In genomic region chr16:634051-634670, GRCh38 we compare ENCODE assay signal across 15 cellular contexts. TPM values are rescaled to one million over a fixed set of nuclear protein-coding genes. Genes with fewer than 3 reads are reported as not detected.
DNase-seq lines count a peak whose midpoint lies in the region; ATAC-seq lines count a peak whose summit lies in the region.
"Had no signal": no experiment of that assay in that cellular context is flagged by ENCODE, and none has a peak within 500 bp of the region (broad histone marks: within the 10 kb centered on the region; RNA-seq: fewer than 3 reads in every experiment).

No MANE protein-coding gene starts in this region.

- peaks cover 0 to 10% (median 0%) of the 10 kb centered on the region in 3 donors for H3K36me3 Mint-ChIP-seq in CD8-positive, alpha-beta memory T cell
- peaks cover 15% of the 10 kb centered on the region for H3K36me3 Mint-ChIP-seq in activated T-helper 17 cell treated with anti-CD3 and anti-CD28 coated beads, Interleukin-2, amount 50 U/mL, for 72 hours (ENCODE audit: low read depth)
- H3K36me3 Mint-ChIP-seq in naive B cell, result no peaks in the 10 kb centered on the region

- DNase-seq in CD8-positive, alpha-beta memory T cell, result no peak
- DNase-seq in naive B cell (no peak), NCI-H2107 treated with DMSO at 0.1 percent for 48 hours (lab: John Stamatoyannopoulos, UW; ENCODE audit: unreplicated experiment) (no peak), posterior vena cava (ENCODE audit: low spot score) (no peak)
- DNase-seq: DMS79 treated with DMSO at 0.1 percent for 48 hours, foreskin melanocyte, mammary epithelial cell, NCI-H2081, small intestine, stomach had no signal

- POLR2A ChIA-PET in CD8-positive, alpha-beta memory T cell (lab: Charles Lee), result no interaction called here

- no peaks in the 10 kb centered on the region for H3K27me3 ChIP-seq in BLaER1
- H3K27me3 ChIP-seq in CD8-positive, alpha-beta memory T cell (ENCODE audit: insufficient read depth, low read length, poor library complexity, severe bottlenecking), result no peaks in the 10 kb centered on the region
- H3K27me3 ChIP-seq: vagina had no signal

- H3K9me3 ChIP-seq in BLaER1, result no peaks in the 10 kb centered on the region
- no peaks in the 10 kb centered on the region for H3K9me3 ChIP-seq in CD8-positive, alpha-beta memory T cell (ENCODE audit: low read length)
- H3K9me3 ChIP-seq: stomach, vagina had no signal

- intact Hi-C loops in posterior vena cava (cut with DNase I), result loop anchor here in 1 of 2 donors (5.0 kb wide), 1 partner anchor 42 kb away; the partner anchor contains the start of gene RAB40C

- peaks cover 0 to 7% of the 10 kb centered on the region in 2 donors for H3K27me3 Mint-ChIP-seq in CD8-positive, alpha-beta memory T cell
- H3K27me3 Mint-ChIP-seq in activated T-helper 17 cell treated with anti-CD3 and anti-CD28 coated beads, Interleukin-2, amount 50 U/mL, for 72 hours, result no peaks in the 10 kb centered on the region
- H3K27me3 Mint-ChIP-seq in naive B cell, result no peaks in the 10 kb centered on the region

- peak overlapping the region; percentile 92; the same call in 1 of the 2 replicates for H3K4me3 ChIP-seq in BLaER1
- H3K4me3 ChIP-seq in CD8-positive, alpha-beta memory T cell (ENCODE audit: low read length), result no peak overlapping the region

- H3K27ac ChIP-seq in BLaER1, result no peak overlapping the region
- no peak overlapping the region for H3K27ac ChIP-seq in CD8-positive, alpha-beta memory T cell (ENCODE audit: low read depth, low read length)
- H3K27ac ChIP-seq: stomach, vagina had no signal

- peaks cover 0 to 3% (median 0%) of the 10 kb centered on the region in 5 donors for H3K9me3 Mint-ChIP-seq in CD8-positive, alpha-beta memory T cell
- no peaks in the 10 kb centered on the region for H3K9me3 Mint-ChIP-seq in activated T-helper 17 cell treated with anti-CD3 and anti-CD28 coated beads, Interleukin-2, amount 50 U/mL, for 72 hours
- no peaks in the 10 kb centered on the region for H3K9me3 Mint-ChIP-seq in naive B cell

- peak overlapping the region in 2 of 8 donors; percentile 78 to 87 for H3K27ac Mint-ChIP-seq in CD8-positive, alpha-beta memory T cell
- no peak overlapping the region for H3K27ac Mint-ChIP-seq in activated T-helper 17 cell treated with anti-CD3 and anti-CD28 coated beads, Interleukin-2, amount 50 U/mL, for 72 hours
- H3K27ac Mint-ChIP-seq in naive B cell, result peak overlapping the region in 1 of 6 donors; percentile 93

- CTCF ChIA-PET in CD8-positive, alpha-beta memory T cell (lab: Charles Lee), result no interaction called here

- no peak for ATAC-seq in activated T-helper 17 cell treated with anti-CD3 and anti-CD28 coated beads, Interleukin-2, amount 50 U/mL, for 72 hours (replicated peaks)
- ATAC-seq in naive B cell (ENCODE audit: low read depth in 2 of 2), result no peak
- ATAC-seq in HG02642 (IDR thresholded peaks at IDR 0.05; ENCODE audit: poor library complexity, unreplicated experiment), result no peak

- no peak overlapping the region for H3K9ac ChIP-seq in BLaER1

- H4K20me1 ChIP-seq in BLaER1, result peaks cover 51% of the 10 kb centered on the region

- H3K4me1 Mint-ChIP-seq in CD8-positive, alpha-beta memory T cell, result peaks cover 0 to 20% (median 10%) of the 10 kb centered on the region in 3 donors
- H3K4me1 Mint-ChIP-seq in activated T-helper 17 cell treated with anti-CD3 and anti-CD28 coated beads, Interleukin-2, amount 50 U/mL, for 72 hours, result peaks cover 6% of the 10 kb centered on the region
- peaks cover 0 to 28% (median 10%) of the 10 kb centered on the region in 3 donors for H3K4me1 Mint-ChIP-seq in naive B cell

- H3K4me2 ChIP-seq in BLaER1, result peak overlapping the region; percentile 97

- peaks cover 52% of the 10 kb centered on the region for H3K4me1 ChIP-seq in BLaER1
- peaks cover 16% of the 10 kb centered on the region for H3K4me1 ChIP-seq in CD8-positive, alpha-beta memory T cell (ENCODE audit: insufficient read depth, low read length)

- H3K4me3 Mint-ChIP-seq in CD8-positive, alpha-beta memory T cell, result peak overlapping the region in 6 of 7 donors; percentile 34 to 88 (median 62)
- H3K4me3 Mint-ChIP-seq in activated T-helper 17 cell treated with anti-CD3 and anti-CD28 coated beads, Interleukin-2, amount 50 U/mL, for 72 hours, result peak overlapping the region; percentile 71
- peak overlapping the region in 7 of 8 donors; percentile 34 to 92 (median 70) for H3K4me3 Mint-ChIP-seq in naive B cell

- peaks cover 31% of the 10 kb centered on the region for H3K36me3 ChIP-seq in BLaER1
- H3K36me3 ChIP-seq in CD8-positive, alpha-beta memory T cell (ENCODE audit: insufficient read depth, low read length), result no peaks in the 10 kb centered on the region
- H3K36me3 ChIP-seq: vagina had no signal

RNA-seq across cellular contexts. Expression of gene METTL26, which starts 1.9 kb away (rescaled TPM):
- total RNA-seq in CD8-positive, alpha-beta memory T cell, result 100 to 1,000 TPM; 129 TPM
- polyA plus RNA-seq in CD8-positive, alpha-beta memory T cell, result 97.4 TPM
- 100 to 1,000 TPM in 1 of 2 donors, 10 to 100 TPM in 1; 87.4 to 115 TPM for total RNA-seq in activated T-helper 17 cell treated with anti-CD3 and anti-CD28 coated beads, Interleukin-2, amount 50 U/mL, for 72 hours
- polyA plus RNA-seq in naive B cell (ENCODE audit: low read depth in 6 of 6), result 10 to 100 TPM; 66.3 to 87.6 (median 84.9) TPM
- total RNA-seq in posterior vena cava, result 10 to 100 TPM; 43.3 to 63.2 TPM

RNA-seq across cellular contexts. Expression of gene WFIKKN1, which starts 3.4 kb away (rescaled TPM):
- total RNA-seq in CD8-positive, alpha-beta memory T cell, result under 1 TPM; 0.11 to 0.22 TPM
- polyA plus RNA-seq in CD8-positive, alpha-beta memory T cell, result 0.09 TPM
- under 1 TPM; 0.45 to 0.53 TPM for total RNA-seq in activated T-helper 17 cell treated with anti-CD3 and anti-CD28 coated beads, Interleukin-2, amount 50 U/mL, for 72 hours
- polyA plus RNA-seq in naive B cell (ENCODE audit: low read depth in 6 of 6), result not detected
- under 1 TPM; 0.14 TPM for total RNA-seq in posterior vena cava
- polyA plus RNA-seq: BJ, mammary epithelial cell had no signal

RNA-seq across cellular contexts. Expression of gene MCRIP2, which starts 7.5 kb away (rescaled TPM):
- 10 to 100 TPM; 59.3 to 64.8 TPM for total RNA-seq in CD8-positive, alpha-beta memory T cell
- polyA plus RNA-seq in CD8-positive, alpha-beta memory T cell, result 24.9 TPM
- 10 to 100 TPM; 29.2 to 54.5 TPM for total RNA-seq in activated T-helper 17 cell treated with anti-CD3 and anti-CD28 coated beads, Interleukin-2, amount 50 U/mL, for 72 hours
- 10 to 100 TPM; 20.8 to 46.6 (median 22.7) TPM for polyA plus RNA-seq in naive B cell (ENCODE audit: low read depth in 6 of 6)
- 10 to 100 TPM; 19.0 to 21.5 TPM for total RNA-seq in posterior vena cava

RNA-seq across cellular contexts. Expression of gene WDR90, which starts 15.0 kb away (rescaled TPM):
- total RNA-seq in CD8-positive, alpha-beta memory T cell, result 10 to 100 TPM; 69.6 to 78.4 TPM
- polyA plus RNA-seq in CD8-positive, alpha-beta memory T cell, result 1.4 TPM
- total RNA-seq in activated T-helper 17 cell treated with anti-CD3 and anti-CD28 coated beads, Interleukin-2, amount 50 U/mL, for 72 hours, result 10 to 100 TPM; 50.7 to 93.9 TPM
- 1 to 10 TPM in 2 of 6 donors, under 1 TPM in 3, not detected in 1; 0.75 to 2.3 (median 0.90) TPM for polyA plus RNA-seq in naive B cell (ENCODE audit: low read depth in 6 of 6)
- total RNA-seq in posterior vena cava, result 10 to 100 TPM; 13.4 to 14.9 TPM

RNA-seq across cellular contexts. Expression of gene RHOT2, which starts 33.8 kb away (rescaled TPM):
- 100 to 1,000 TPM; 140 to 151 TPM for total RNA-seq in CD8-positive, alpha-beta memory T cell
- 49.6 TPM for polyA plus RNA-seq in CD8-positive, alpha-beta memory T cell
- 100 to 1,000 TPM; 134 to 149 TPM for total RNA-seq in activated T-helper 17 cell treated with anti-CD3 and anti-CD28 coated beads, Interleukin-2, amount 50 U/mL, for 72 hours
- polyA plus RNA-seq in naive B cell (ENCODE audit: low read depth in 6 of 6), result 10 to 100 TPM; 22.1 to 49.1 (median 35.0) TPM
- total RNA-seq in posterior vena cava, result 10 to 100 TPM; 57.5 to 65.1 TPM
